ENCODE assay signal across 9 cellular contexts in genomic region chr11:32312865-32313403, GRCh38.
DNase-seq lines count a peak whose midpoint lies in the region; ATAC-seq, FAIRE-seq and TF ChIP-seq lines count a peak whose summit lies in the region.
"Had no signal": no experiment of that assay in that cellular context is flagged by ENCODE, and none has a peak within 500 bp of the region (broad histone marks: within the 10 kb centered on the region; RNA-seq: fewer than 3 reads in every experiment).

No MANE protein-coding gene starts in this region.

- no peak for TF ChIP-seq POLR2A in A549 (IDR thresholded peaks at IDR 0.05; ENCODE audit: low read length)

- peak overlapping the region; percentile 74 for H3K4me2 ChIP-seq in A549

- TF ChIP-seq CTCF in A549 (IDR thresholded peaks at IDR 0.05) = peak; percentile 91
- peak; percentile 65 for TF ChIP-seq CTCF in fibroblast of mammary gland (conservative IDR thresholded peaks at IDR 0.05; ENCODE audit: control insufficient read depth, insufficient read depth, low read depth, low read length)
- TF ChIP-seq CTCF in pancreas (IDR thresholded peaks at IDR 0.05) = peak; percentile 34 to 52 (median 44)

- WGBS in A549 (ENCODE audit: missing lambda C conversion rate) = 5% methylated on average over 12 of the region's 12 CpGs
- 21 to 26% methylated on average over 12 of the region's 12 CpGs for WGBS in pancreas, 2 donors

- no peaks in the 10 kb centered on the region for H3K9me3 Mint-ChIP-seq in T-helper 2 cell treated with Interferon-gamma antibody and Interleukin-4, amounts not matched to agents 5 μg/mL and 100 μg/mL, for 36 hours

- intact Hi-C loops in pancreas (cut with DNase I) = loop anchor here in 1 of 3 donors (10.0 kb wide), 1 partner anchor 482 kb away; the partner anchor contains the start of gene CCDC73

- peaks cover 2% of the 10 kb centered on the region for H3K27me3 Mint-ChIP-seq in T-helper 2 cell treated with Interferon-gamma antibody and Interleukin-4, amounts not matched to agents 5 μg/mL and 100 μg/mL, for 36 hours (ENCODE audit: low read depth)

- peaks cover 41% of the 10 kb centered on the region for H3K4me1 ChIP-seq in A549
- H3K4me1 ChIP-seq in HUES6 (ENCODE audit: control insufficient read depth, insufficient read depth, low read length) = peaks cover 3% of the 10 kb centered on the region; the same call in 1 of the 2 replicates
- no peaks in the 10 kb centered on the region for H3K4me1 ChIP-seq in pancreas

- no peak overlapping the region for H3K9ac ChIP-seq in HUES6 (ENCODE audit: low read length)

- ATAC-seq in A549 = peak; percentile 89 to 94
- peak; percentile 67 to 88 (median 83) for ATAC-seq in pancreas
- ATAC-seq in HG03108 (IDR thresholded peaks at IDR 0.05; ENCODE audit: unreplicated experiment) = no peak

- FAIRE-seq in A549 (lab: Jason Lieb, UNC) (peak; percentile 77), pancreas (lab: Jason Lieb, UNC) (no peak)
- FAIRE-seq: islet of Langerhans had no signal

- H3K27ac Mint-ChIP-seq in T-helper 2 cell treated with Interferon-gamma antibody and Interleukin-4, amounts not matched to agents 5 μg/mL and 100 μg/mL, for 36 hours = no peak overlapping the region

- H3K9me3 ChIP-seq in A549 = no peaks in the 10 kb centered on the region
- no peaks in the 10 kb centered on the region for H3K9me3 ChIP-seq in HUES6 (ENCODE audit: control insufficient read depth, insufficient read depth, low read depth, low read length)
- H3K9me3 ChIP-seq in pancreas = no peaks in the 10 kb centered on the region

- DNase-seq in A549 (ENCODE audit: low read depth in 1 of 2, low spot score in 1 of 2) (peak; percentile 79 to 88), G401 (ENCODE audit: low spot score) (peak; percentile 21), fibroblast of mammary gland (ENCODE audit: low read depth) (peak; percentile 85), pancreas (peak in 3 of 6 donors; percentile 3 to 24 (median 19)), GM19238 (ENCODE audit: insufficient read length, low spot score) (no peak)
- peak; percentile 29 for DNase-seq in T-helper 2 cell treated with Interferon-gamma antibody and Interleukin-4, amounts not matched to agents 5 μg/mL and 100 μg/mL, for 36 hours (ENCODE audit: low spot score)

- TF ChIP-seq EP300 in A549 (IDR thresholded peaks at IDR 0.05) = no peak

- in situ Hi-C loops in G401 (cut with HindIII; ENCODE audit: low sequenced_read_pairs) = no loop called here

- peaks cover 5% of the 10 kb centered on the region for H3K4me1 Mint-ChIP-seq in T-helper 2 cell treated with Interferon-gamma antibody and Interleukin-4, amounts not matched to agents 5 μg/mL and 100 μg/mL, for 36 hours (ENCODE audit: low read depth)

- CTCF ChIA-PET in A549 (lab: Yijun Ruan, JAX) = interaction anchor here (0.7 to 6.2 kb wide), 8 partner anchors 9 to 69 kb away, joined by 3 to 83 read pairs (median 5); no protein-coding TSS in a partner anchor

- peak; percentile 44 to 54 for TF ChIP-seq RAD21 in A549 (conservative IDR thresholded peaks at IDR 0.05 in 1 of 2, IDR thresholded peaks at IDR 0.05 in 1 of 2)

- H3K4me3 Mint-ChIP-seq in T-helper 2 cell treated with Interferon-gamma antibody and Interleukin-4, amounts not matched to agents 5 μg/mL and 100 μg/mL, for 36 hours = no peak overlapping the region

- POLR2A ChIA-PET in A549 (lab: Yijun Ruan, JAX) = interaction anchor here (0.8 to 1.1 kb wide), 3 partner anchors 9 to 21 kb away, joined by 3 to 5 read pairs (median 3); no protein-coding TSS in a partner anchor

- no peaks in the 10 kb centered on the region for H3K27me3 ChIP-seq in HUES6 (ENCODE audit: control insufficient read depth, insufficient read depth, low read length)
- no peaks in the 10 kb centered on the region for H3K27me3 ChIP-seq in pancreas

- peak overlapping the region; percentile 18; the same call in 1 of the 3 replicates for H3K4me3 ChIP-seq in A549
- 0 out of 2 replicates have a peak overlapping the region, but pooled peaks have one; percentile 16 for H3K4me3 ChIP-seq in HUES6 (ENCODE audit: low read depth, low read length)
- no peak overlapping the region for H3K4me3 ChIP-seq in fibroblast of mammary gland (ENCODE audit: control insufficient read depth, low read depth, low read length)
- no peak overlapping the region for H3K4me3 ChIP-seq in pancreas

- H3K36me3 ChIP-seq in HUES6 (ENCODE audit: control insufficient read depth, insufficient read depth, low read length) (no peaks in the 10 kb centered on the region), pancreas (no peaks in the 10 kb centered on the region)

- H3K36me3 Mint-ChIP-seq in T-helper 2 cell treated with Interferon-gamma antibody and Interleukin-4, amounts not matched to agents 5 μg/mL and 100 μg/mL, for 36 hours (ENCODE audit: low read depth) = no peaks in the 10 kb centered on the region

- H3K27ac ChIP-seq in A549 = peak overlapping the region; percentile 80 to 87
- H3K27ac ChIP-seq in HUES6 (ENCODE audit: low read depth, low read length) = no peak overlapping the region
- no peak overlapping the region for H3K27ac ChIP-seq in pancreas

TF ChIP-seq in A549, 52 proteins besides CTCF, POLR2A, EP300 and RAD21 (continues in another document):
- no peak for TF ChIP-seq HMGXB4 (CRISPR knock-in tag; IDR thresholded peaks at IDR 0.05; ENCODE audit: borderline replicate concordance)
- TF ChIP-seq ELK1 (IDR thresholded peaks at IDR 0.05; ENCODE audit: low read depth, low read length) = no peak
- 0 out of 2 replicates have a peak, but pooled peaks have one; percentile 23 for TF ChIP-seq FOSL2 (IDR thresholded peaks at IDR 0.05)
- TF ChIP-seq FOSL2 (CRISPR knock-in tag; IDR thresholded peaks at IDR 0.05) = peak; percentile 78
- TF ChIP-seq JUNB (IDR thresholded peaks at IDR 0.05) = no peak
- no peak for TF ChIP-seq RARB (CRISPR knock-in tag; IDR thresholded peaks at IDR 0.05)
- TF ChIP-seq JUN (IDR thresholded peaks at IDR 0.05) = peak in 1 of 2 experiments; percentile 68; a peak in 3 of 5 replicates
- no peak for TF ChIP-seq SREBF2 (IDR thresholded peaks at IDR 0.05)
- no peak for TF ChIP-seq HOXB13 (CRISPR knock-in tag; IDR thresholded peaks at IDR 0.05; ENCODE audit: low read depth)
- peak; percentile 69; the same call in 2 of the 3 replicates for TF ChIP-seq SMC3 (IDR thresholded peaks at IDR 0.05)
- TF ChIP-seq KDM1A (IDR thresholded peaks at IDR 0.05; ENCODE audit: low read depth) = no peak
- no peak for TF ChIP-seq FOXS1 (CRISPR knock-in tag; IDR thresholded peaks at IDR 0.05)
- TF ChIP-seq MAX (IDR thresholded peaks at IDR 0.05) = peak; percentile 42; the same call in 1 of the 2 replicates
- no peak for TF ChIP-seq ZC3H11A (IDR thresholded peaks at IDR 0.05)
- TF ChIP-seq RNF2 (IDR thresholded peaks at IDR 0.05; ENCODE audit: borderline replicate concordance, low read depth) = no peak
- no peak for TF ChIP-seq ATOH8 (CRISPR knock-in tag; IDR thresholded peaks at IDR 0.05; ENCODE audit: low read depth)
- no peak for TF ChIP-seq ESRRA (IDR thresholded peaks at IDR 0.05; ENCODE audit: borderline replicate concordance, low read length)
- TF ChIP-seq E2F6 (IDR thresholded peaks at IDR 0.05; ENCODE audit: borderline replicate concordance, low read depth) = no peak

Comparison
In these comparisons a context has a peak if more than half of its experiments do, and no peak if none do; other contexts are left out.
1. H3K27ac ChIP-seq: peak in A549 (2 of 2); none in HUES6 (single experiment) and pancreas (0 of 4).
2. H3K4me3 ChIP-seq: peak in A549 (single experiment) and HUES6 (single experiment); none in fibroblast of mammary gland (single experiment) and pancreas (0 of 4).
3. Peak in every context shown above with its lines, with median percentiles within 50 percentile points of each other: CTCF ChIP-seq.